In genomic region chr18:11955299-11956029, GRCh38 we compare ENCODE assay signal across 9 cellular contexts. TPM values are rescaled to one million over a fixed set of nuclear protein-coding genes. Genes with fewer than 3 reads are reported as not detected.
A peak's percentile ranks its signal among the peaks of the same experiment; 100 is the strongest.
DNase-seq lines count a peak whose midpoint lies in the region; ATAC-seq and TF ChIP-seq lines count a peak whose summit lies in the region.
"Had no signal": no experiment of that assay in that cellular context is flagged by ENCODE, and none has a peak within 500 bp of the region (broad histone marks: within the 10 kb centered on the region; RNA-seq: fewer than 3 reads in every experiment).

No MANE protein-coding gene starts in this region.

- no peak for TF ChIP-seq CTCF in AG04450 (IDR thresholded peaks at IDR 0.05; ENCODE audit: low read depth, low read length)
- TF ChIP-seq CTCF in mammary epithelial cell (conservative IDR thresholded peaks at IDR 0.05 in 1 of 2, IDR thresholded peaks at IDR 0.05 in 1 of 2; ENCODE audit: extremely low read depth in 1 of 2, insufficient read depth in 1 of 2, low read depth in 1 of 2, low read length in 2 of 2), result no peak
- TF ChIP-seq CTCF in lung (IDR thresholded peaks at IDR 0.05; ENCODE audit: control extremely low read depth, extremely low read depth), result no peak
- TF ChIP-seq CTCF in coronary artery (IDR thresholded peaks at IDR 0.05), result no peak

- WGBS in mammary epithelial cell (ENCODE audit: low coverage, missing lambda C conversion rate), result 62% methylated on average over 7 of the region's 8 CpGs
- 34 to 38% methylated on average over 8 of the region's 8 CpGs for WGBS in lung, 2 donors

- H3K4me2 ChIP-seq in mammary epithelial cell (ENCODE audit: insufficient read depth, low read depth, low read length), result no peak overlapping the region

- no TSS peak for BruUV-seq in mammary epithelial cell (replicated peaks; lab: Mats Ljungman, UMichigan)

- H3K4me3 ChIP-seq in AG04450 (ENCODE audit: low read depth, low read length) (no peak overlapping the region), mammary epithelial cell (replicated peaks in 1 of 3; ENCODE audit: insufficient read depth in 1 of 3, low read depth in 2 of 3, low read length in 3 of 3) (no peak overlapping the region), lung (no peak overlapping the region), coronary artery (no peak overlapping the region)

- ATAC-seq in lung (ENCODE audit: insufficient read depth, low FRiP score) (peak; percentile 68), T-helper 17 cell (no peak), GM19324 (IDR thresholded peaks at IDR 0.05; ENCODE audit: low FRiP score, unreplicated experiment) (no peak)

- H3K4me1 Mint-ChIP-seq in T-helper 17 cell, result no peaks in the 10 kb centered on the region

- H4K20me1 ChIP-seq in mammary epithelial cell (ENCODE audit: insufficient read depth, low read length), result no peaks in the 10 kb centered on the region

- dilution Hi-C loops in mammary epithelial cell (cut with HindIII; ENCODE audit: low sequenced_read_pairs), result no loop called here

- TF ChIP-seq RAD21 in Ishikawa (IDR thresholded peaks at IDR 0.05; ENCODE audit: low read depth), result no peak

- no peak overlapping the region for H3K27ac Mint-ChIP-seq in T-helper 17 cell

- DNase-seq in AG04450 (ENCODE audit: low read depth, low spot score) (peak; percentile 67), mammary epithelial cell (peak; percentile 71), lung (ENCODE audit: low spot score) (peak; percentile 75), T-helper 17 cell (no peak), coronary artery (ENCODE audit: low spot score) (no peak)
- no peak for DNase-seq in activated CD4-positive, alpha-beta T cell treated with anti-CD3 and anti-CD28 coated beads, Interleukin-2, amount 50 U/mL, for 4 hours
- DNase-seq: NCI-H526 had no signal

- POLR2A ChIA-PET in AG04450 (lab: Yijun Ruan, JAX), result interaction anchor here (2.7 kb wide), 1 partner anchor 25 kb away, joined by 11 read pairs; the partner anchor contains the start of gene IMPA2

- CTCF ChIA-PET in AG04450 (lab: Charles Lee) (interaction anchor here (1.9 to 3.5 kb wide), 2 partner anchors 18 to 40 kb away, joined by 8 to 16 read pairs; no protein-coding TSS in a partner anchor), mammary epithelial cell (lab: Charles Lee; ENCODE audit: low non-redundant PET) (no interaction called here)

- H3K27me3 ChIP-seq in AG04450 (ENCODE audit: control insufficient read depth, insufficient read depth, low read length), result no peaks in the 10 kb centered on the region
- no peaks in the 10 kb centered on the region for H3K27me3 ChIP-seq in mammary epithelial cell (ENCODE audit: insufficient read depth, low read length)
- no peaks in the 10 kb centered on the region for H3K27me3 ChIP-seq in lung (ENCODE audit: control insufficient read depth, insufficient read depth)

- peaks cover 17% of the 10 kb centered on the region for H3K9me3 ChIP-seq in AG04450 (ENCODE audit: control insufficient read depth, insufficient read depth, low read length)
- peaks cover 12% of the 10 kb centered on the region for H3K9me3 ChIP-seq in mammary epithelial cell (replicated peaks; ENCODE audit: insufficient read depth, low read length)
- H3K9me3 ChIP-seq in lung (ENCODE audit: control insufficient read depth in 2 of 2, insufficient read depth in 1 of 2, low read length in 1 of 2), result peaks cover 3 to 4% of the 10 kb centered on the region in 2 donors
- H3K9me3 ChIP-seq in T-helper 17 cell (ENCODE audit: control insufficient read depth, low read length, poor library complexity, severe bottlenecking), result peaks cover 3% of the 10 kb centered on the region

- H3K9ac ChIP-seq in mammary epithelial cell (ENCODE audit: insufficient read depth, low read length), result peak overlapping the region; percentile 27

- peak; percentile 70; the same call in 1 of the 2 replicates for TF ChIP-seq EP300 in Ishikawa (IDR thresholded peaks at IDR 0.05; ENCODE audit: borderline replicate concordance)

- in situ Hi-C loops in mammary epithelial cell (cut with MboI; ENCODE audit: low sequenced_read_pairs in 2 of 2), result no loop called here

- H3K4me3 Mint-ChIP-seq in T-helper 17 cell, result no peak overlapping the region

- peaks cover 14% of the 10 kb centered on the region for H3K4me1 ChIP-seq in mammary epithelial cell (ENCODE audit: insufficient read depth, low read length)
- H3K4me1 ChIP-seq in lung (ENCODE audit: control insufficient read depth in 2 of 2, insufficient read depth in 2 of 2, low read length in 2 of 2), result no peaks in the 10 kb centered on the region

- no peak overlapping the region for H2AFZ ChIP-seq in mammary epithelial cell (ENCODE audit: low read depth, low read length)

- peaks cover 3% of the 10 kb centered on the region for H3K36me3 Mint-ChIP-seq in T-helper 17 cell (ENCODE audit: low read depth)

- H3K27me3 Mint-ChIP-seq in T-helper 17 cell, result no peaks in the 10 kb centered on the region

- no peaks in the 10 kb centered on the region for H3K79me2 ChIP-seq in mammary epithelial cell (ENCODE audit: insufficient read depth, low read length)

- H3K36me3 ChIP-seq in mammary epithelial cell (ENCODE audit: insufficient read depth, low read length) (no peaks in the 10 kb centered on the region), lung (ENCODE audit: control insufficient read depth in 2 of 2, insufficient read depth in 2 of 2, low read length in 2 of 2) (no peaks in the 10 kb centered on the region)

- intact Hi-C loops in mammary epithelial cell (cut with micrococcal nuclease), result no loop called here

- H3K27ac ChIP-seq in AG04450 (ENCODE audit: low read depth, low read length), result peak overlapping the region; percentile 75
- H3K27ac ChIP-seq in mammary epithelial cell (ENCODE audit: insufficient read depth, low read depth, low read length), result peak overlapping the region; percentile 91
- H3K27ac ChIP-seq in lung (ENCODE audit: low read depth in 1 of 2, low read length in 1 of 2), result peak overlapping the region in 1 of 2 donors; percentile 79
- peak overlapping the region in 1 of 2 donors; percentile 50 for H3K27ac ChIP-seq in coronary artery

TF ChIP-seq in Ishikawa, 13 proteins besides CTCF, POLR2A, EP300 and RAD21:
- TF ChIP-seq FOXM1 (IDR thresholded peaks at IDR 0.05; ENCODE audit: borderline replicate concordance, low read depth) (no peak), CEBPB (IDR thresholded peaks at IDR 0.05) (peak; percentile 98), NFIC (IDR thresholded peaks at IDR 0.05) (peak; percentile 87), TCF12 (IDR thresholded peaks at IDR 0.05; ENCODE audit: low read depth) (peak; percentile 68; the same call in 1 of the 2 replicates)
- TF ChIP-seq, protein P1, sequence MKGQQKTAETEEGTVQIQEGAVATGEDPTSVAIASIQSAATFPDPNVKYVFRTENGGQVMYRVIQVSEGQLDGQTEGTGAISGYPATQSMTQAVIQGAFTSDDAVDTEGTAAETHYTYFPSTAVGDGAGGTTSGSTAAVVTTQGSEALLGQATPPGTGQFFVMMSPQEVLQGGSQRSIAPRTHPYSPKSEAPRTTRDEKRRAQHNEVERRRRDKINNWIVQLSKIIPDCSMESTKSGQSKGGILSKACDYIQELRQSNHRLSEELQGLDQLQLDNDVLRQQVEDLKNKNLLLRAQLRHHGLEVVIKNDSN (IDR thresholded peaks at IDR 0.05), result no peak

RNA-seq across cellular contexts. Expression of gene IMPA2, which starts 25.8 kb away (rescaled TPM):
- polyA plus RNA-seq in AG04450 (2011; rRNA removed) (12.8 and 15.3 TPM in 2 replicates), mammary epithelial cell (23.9 TPM), lung (10 to 100 TPM; 43.4 to 65.4 TPM)
- 10.9 and 13.4 TPM in 2 replicates for polyA minus RNA-seq in AG04450 (2011; rRNA and poly(A)+ RNA removed)
- total RNA-seq in mammary epithelial cell (10 to 100 TPM; 16.5 to 41.8 TPM), lung (10 to 100 TPM; 60.8 to 62.2 TPM), T-helper 17 cell (1 to 10 TPM; 4.3 to 5.8 TPM)
- 33.9 TPM for polyA minus RNA-seq in mammary epithelial cell

RNA-seq across cellular contexts. Expression of gene MPPE1, which starts 47.3 kb away (rescaled TPM):
- polyA plus RNA-seq in AG04450 (2011; rRNA removed) (21.1 and 21.9 TPM in 2 replicates), mammary epithelial cell (10.2 TPM), lung (10 to 100 TPM; 41.3 to 46.7 TPM)
- 12.0 and 17.6 TPM in 2 replicates for polyA minus RNA-seq in AG04450 (2011; rRNA and poly(A)+ RNA removed)
- total RNA-seq in mammary epithelial cell (10 to 100 TPM; 27.2 to 33.6 TPM), lung (10 to 100 TPM; 41.3 to 71.4 TPM), T-helper 17 cell (10 to 100 TPM; 72.9 to 79.3 TPM)
- 29.1 TPM for polyA minus RNA-seq in mammary epithelial cell

Comparison
In these comparisons a context has a peak if more than half of its experiments do, and no peak if none do; other contexts are left out.
1. DNase-seq: peak in AG04450 (single experiment), mammary epithelial cell (single experiment) and lung (single experiment); none in T-helper 17 cell (0 of 3), activated CD4-positive, alpha-beta T cell treated with anti-CD3 and anti-CD28 coated beads, Interleukin-2, amount 50 U/mL, for 4 hours (0 of 2) and coronary artery (single experiment).